9 cellular contexts compared by ENCODE assay signal in genomic region chr18:3511980-3512379, GRCh38.
DNase-seq lines count a peak whose midpoint lies in the region; ATAC-seq, FAIRE-seq and TF ChIP-seq lines count a peak whose summit lies in the region.
"Had no signal": no experiment of that assay in that cellular context is flagged by ENCODE, and none has a peak within 500 bp of the region (broad histone marks: within the 10 kb centered on the region; RNA-seq: fewer than 3 reads in every experiment).

No MANE protein-coding gene starts in this region.

- H3K27ac ChIP-seq in A673 (ENCODE audit: low read depth, low read length, poor library complexity, severe bottlenecking): peak overlapping the region; percentile 60
- H3K27ac ChIP-seq in WERI-Rb-1: no peak overlapping the region
- H3K27ac ChIP-seq: upper lobe of left lung had no signal

- DNase-seq in A673 (ENCODE audit: low spot score) (peak; percentile 94), RCC 7860 (ENCODE audit: low spot score) (peak; percentile 46), erythroblast (lab: John Stamatoyannopoulos, UW) (peak; percentile 81 to 83), WERI-Rb-1 (no peak), SKM-1 treated with dmso at 0.1 percent for 144 hours (lab: John Stamatoyannopoulos, UW; ENCODE audit: unreplicated experiment) (no peak), retina (no peak)
- DNase-seq: upper lobe of left lung had no signal

- H3K27me3 ChIP-seq in A673 (replicated peaks; ENCODE audit: insufficient read depth, low read depth, low read length, poor library complexity): no peaks in the 10 kb centered on the region
- H3K27me3 ChIP-seq in WERI-Rb-1 (ENCODE audit: insufficient read depth, low read depth, severe bottlenecking): no peaks in the 10 kb centered on the region
- H3K27me3 ChIP-seq: upper lobe of left lung had no signal

- H3K4me1 ChIP-seq in A673 (ENCODE audit: insufficient read depth, low read length, poor library complexity, severe bottlenecking): peaks cover 40% of the 10 kb centered on the region

- H3K4me3 ChIP-seq in A673 (ENCODE audit: low read depth, low read length, poor library complexity, severe bottlenecking) (no peak overlapping the region), WERI-Rb-1 (ENCODE audit: low read depth, low read length) (no peak overlapping the region)
- H3K4me3 ChIP-seq: upper lobe of left lung had no signal

- FAIRE-seq in RCC 7860 (lab: Jason Lieb, UNC): peak; percentile 67

- ATAC-seq in GM18867 (IDR thresholded peaks at IDR 0.05; ENCODE audit: unreplicated experiment) (peak; percentile 68), GM19452 (IDR thresholded peaks at IDR 0.05; ENCODE audit: unreplicated experiment) (no peak)

- TSS peak; percentile 4 for BruUV-seq in A673 (replicated peaks; lab: Mats Ljungman, UMichigan)

- POLR2A ChIA-PET in A673 (lab: Charles Lee; ENCODE audit: low non-redundant PET): no interaction called here

- TF ChIP-seq POLR2A in erythroblast (IDR thresholded peaks at IDR 0.05; ENCODE audit: low read length): no peak

- TF ChIP-seq CTCF in A673 (conservative IDR thresholded peaks at IDR 0.05; ENCODE audit: low read depth, low read length) (no peak), WERI-Rb-1 (IDR thresholded peaks at IDR 0.05; ENCODE audit: low read depth, low read length) (no peak)

- intact Hi-C loops in A673 (cut with micrococcal nuclease; ENCODE audit: unreplicated experiment): no loop called here

- H3K9me3 ChIP-seq in A673 (ENCODE audit: low read depth, low read length, poor library complexity, severe bottlenecking) (no peaks in the 10 kb centered on the region), WERI-Rb-1 (ENCODE audit: severe bottlenecking) (peaks cover 2% of the 10 kb centered on the region)
- H3K9me3 ChIP-seq: upper lobe of left lung had no signal

- H3K36me3 ChIP-seq in A673 (ENCODE audit: insufficient read depth, low read length, poor library complexity, severe bottlenecking) (peaks cover 1% of the 10 kb centered on the region), WERI-Rb-1 (no peaks in the 10 kb centered on the region)
- H3K36me3 ChIP-seq: upper lobe of left lung had no signal

- CTCF ChIA-PET in A673 (lab: Charles Lee): no interaction called here

Comparison
In these comparisons a context has a peak if more than half of its experiments do, and no peak if none do; other contexts are left out.
1. DNase-seq: peak in A673 (single experiment), RCC 7860 (single experiment) and erythroblast (2 of 2); none in WERI-Rb-1 (single experiment), SKM-1 treated with dmso at 0.1 percent for 144 hours (single experiment) and retina (single experiment).